ENCODE assay signal across 1 cellular context in the genomic region with DNA sequence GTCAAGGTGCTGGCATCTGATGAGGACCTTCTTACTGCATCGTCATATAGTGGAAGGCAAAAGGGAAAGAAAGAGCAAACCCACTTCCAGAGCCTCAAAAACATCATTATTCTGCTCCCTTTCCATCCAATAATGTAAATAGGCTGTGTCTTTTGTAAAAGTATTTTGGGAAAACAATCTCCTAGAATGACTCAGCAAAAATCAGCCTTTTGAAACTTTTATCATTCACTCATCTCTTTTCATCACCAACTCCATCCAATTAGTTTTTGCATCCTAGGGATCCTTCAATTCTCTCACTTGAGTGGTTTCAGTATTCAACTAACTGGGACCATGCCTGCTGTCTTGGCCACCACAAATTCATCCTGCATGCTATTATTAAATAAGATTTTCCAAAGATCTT.
A peak's percentile ranks its signal among the peaks of the same experiment; 100 is the strongest.
TF ChIP-seq lines count a peak whose summit lies in the region.

No MANE protein-coding gene starts in this region.

TF ChIP-seq in HepG2, 621 proteins besides CTCF, POLR2A, EP300 and RAD21 (continued from another document):
- TF ChIP-seq ZNF704 (CRISPR knock-in tag; IDR thresholded peaks at IDR 0.05; ENCODE audit: borderline replicate concordance) (no peak), ZNF546 (CRISPR knock-in tag; conservative IDR thresholded peaks at IDR 0.05) (no peak), FOXK1 (CRISPR knock-in tag; IDR thresholded peaks at IDR 0.05; ENCODE audit: borderline replicate concordance, low read depth) (no peak), ZNF574 (CRISPR knock-in tag; IDR thresholded peaks at IDR 0.05) (no peak), MAFK (conservative IDR thresholded peaks at IDR 0.05 in 1 of 2, IDR thresholded peaks at IDR 0.05 in 1 of 2; ENCODE audit: low read length in 2 of 2) (peak; percentile 49 to 60), ZNF543 (CRISPR knock-in tag; IDR thresholded peaks at IDR 0.05) (no peak), ZSCAN21 (CRISPR knock-in tag; IDR thresholded peaks at IDR 0.05; ENCODE audit: borderline replicate concordance) (no peak), ZNF382 (CRISPR knock-in tag; IDR thresholded peaks at IDR 0.05; ENCODE audit: borderline replicate concordance) (no peak), CCDC6 (CRISPR knock-in tag; IDR thresholded peaks at IDR 0.05) (no peak), THAP11 (CRISPR knock-in tag; IDR thresholded peaks at IDR 0.05) (no peak), HOXA5 (CRISPR knock-in tag; IDR thresholded peaks at IDR 0.05) (no peak), MAFF (IDR thresholded peaks at IDR 0.05; ENCODE audit: low read depth, low read length) (0 out of 2 replicates have a peak, but pooled peaks have one; percentile 21), CBFB (CRISPR knock-in tag; IDR thresholded peaks at IDR 0.05) (no peak), GFI1 (CRISPR knock-in tag; IDR thresholded peaks at IDR 0.05; ENCODE audit: borderline replicate concordance) (no peak), TGIF2 (CRISPR knock-in tag; IDR thresholded peaks at IDR 0.05) (no peak), SRY (CRISPR knock-in tag; IDR thresholded peaks at IDR 0.05) (no peak), ZNF883 (CRISPR knock-in tag; IDR thresholded peaks at IDR 0.05; ENCODE audit: not compliant biosample characterization) (no peak), GPN1 (CRISPR knock-in tag; IDR thresholded peaks at IDR 0.05; ENCODE audit: borderline replicate concordance) (no peak), HES4 (CRISPR knock-in tag; IDR thresholded peaks at IDR 0.05; ENCODE audit: borderline replicate concordance) (no peak), NFE2L2 (IDR thresholded peaks at IDR 0.05; ENCODE audit: low read length) (peak; percentile 93), ZNF556 (CRISPR knock-in tag; IDR thresholded peaks at IDR 0.05; ENCODE audit: borderline replicate concordance) (no peak)
- TF ChIP-seq, protein P1, sequence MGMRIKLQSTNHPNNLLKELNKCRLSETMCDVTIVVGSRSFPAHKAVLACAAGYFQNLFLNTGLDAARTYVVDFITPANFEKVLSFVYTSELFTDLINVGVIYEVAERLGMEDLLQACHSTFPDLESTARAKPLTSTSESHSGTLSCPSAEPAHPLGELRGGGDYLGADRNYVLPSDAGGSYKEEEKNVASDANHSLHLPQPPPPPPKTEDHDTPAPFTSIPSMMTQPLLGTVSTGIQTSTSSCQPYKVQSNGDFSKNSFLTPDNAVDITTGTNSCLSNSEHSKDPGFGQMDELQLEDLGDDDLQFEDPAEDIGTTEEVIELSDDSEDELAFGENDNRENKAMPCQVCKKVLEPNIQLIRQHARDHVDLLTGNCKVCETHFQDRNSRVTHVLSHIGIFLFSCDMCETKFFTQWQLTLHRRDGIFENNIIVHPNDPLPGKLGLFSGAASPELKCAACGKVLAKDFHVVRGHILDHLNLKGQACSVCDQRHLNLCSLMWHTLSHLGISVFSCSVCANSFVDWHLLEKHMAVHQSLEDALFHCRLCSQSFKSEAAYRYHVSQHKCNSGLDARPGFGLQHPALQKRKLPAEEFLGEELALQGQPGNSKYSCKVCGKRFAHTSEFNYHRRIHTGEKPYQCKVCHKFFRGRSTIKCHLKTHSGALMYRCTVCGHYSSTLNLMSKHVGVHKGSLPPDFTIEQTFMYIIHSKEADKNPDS (CRISPR knock-in tag; IDR thresholded peaks at IDR 0.05), result no peak
- TF ChIP-seq, protein P2, sequence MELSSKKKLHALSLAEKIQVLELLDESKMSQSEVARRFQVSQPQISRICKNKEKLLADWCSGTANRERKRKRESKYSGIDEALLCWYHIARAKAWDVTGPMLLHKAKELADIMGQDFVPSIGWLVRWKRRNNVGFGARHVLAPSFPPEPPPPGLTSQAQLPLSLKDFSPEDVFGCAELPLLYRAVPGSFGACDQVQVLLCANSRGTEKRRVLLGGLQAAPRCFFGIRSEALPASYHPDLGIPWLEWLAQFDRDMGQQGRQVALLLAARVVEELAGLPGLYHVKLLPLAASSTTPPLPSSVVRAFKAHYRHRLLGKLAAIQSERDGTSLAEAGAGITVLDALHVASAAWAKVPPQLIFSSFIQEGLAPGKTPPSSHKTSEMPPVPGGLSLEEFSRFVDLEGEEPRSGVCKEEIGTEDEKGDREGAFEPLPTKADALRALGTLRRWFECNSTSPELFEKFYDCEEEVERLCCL (CRISPR knock-in tag; IDR thresholded peaks at IDR 0.05; ENCODE audit: borderline replicate concordance), result no peak
- TF ChIP-seq, protein P3, sequence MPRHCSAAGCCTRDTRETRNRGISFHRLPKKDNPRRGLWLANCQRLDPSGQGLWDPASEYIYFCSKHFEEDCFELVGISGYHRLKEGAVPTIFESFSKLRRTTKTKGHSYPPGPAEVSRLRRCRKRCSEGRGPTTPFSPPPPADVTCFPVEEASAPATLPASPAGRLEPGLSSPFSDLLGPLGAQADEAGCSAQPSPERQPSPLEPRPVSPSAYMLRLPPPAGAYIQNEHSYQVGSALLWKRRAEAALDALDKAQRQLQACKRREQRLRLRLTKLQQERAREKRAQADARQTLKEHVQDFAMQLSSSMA (CRISPR knock-in tag; IDR thresholded peaks at IDR 0.05), result no peak
